Comparison of ENCODE assay signal across 1 cellular context in the genomic region with DNA sequence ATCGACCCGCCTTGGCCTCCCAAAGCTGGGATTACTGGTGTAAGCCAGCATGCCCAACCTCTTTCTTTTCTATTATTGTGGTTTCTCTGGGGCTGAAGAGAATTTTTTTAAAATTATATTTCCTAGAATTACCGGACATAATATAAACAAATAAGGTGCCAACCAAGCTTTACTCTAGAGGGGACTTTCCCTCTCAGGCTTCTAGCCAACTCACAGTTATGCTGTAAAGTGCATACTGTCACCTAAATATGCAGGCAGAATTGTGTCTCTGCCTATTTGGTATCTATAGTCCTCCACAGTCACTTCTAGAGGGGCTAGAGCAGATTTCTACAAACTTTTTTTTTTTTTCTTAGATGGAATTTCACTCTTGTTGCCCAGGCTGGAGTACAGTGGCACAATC.
TF ChIP-seq lines count a peak whose summit lies in the region.

No MANE protein-coding gene starts in this region.

TF ChIP-seq in SK-N-SH treated with all-trans-retinoic acid at 6 μM for 48 hours, 23 proteins besides CTCF, POLR2A, EP300 and RAD21 (continued from another document):
- TF ChIP-seq CREB5 (CRISPR knock-in tag; IDR thresholded peaks at IDR 0.05; ENCODE audit: low read depth) (no peak), SNAI2 (CRISPR knock-in tag; IDR thresholded peaks at IDR 0.05) (no peak), ZFP30 (CRISPR knock-in tag; IDR thresholded peaks at IDR 0.05) (no peak), TSHZ2 (CRISPR knock-in tag; IDR thresholded peaks at IDR 0.05) (no peak), RARB (CRISPR knock-in tag; IDR thresholded peaks at IDR 0.05) (no peak), CSDC2 (CRISPR knock-in tag; IDR thresholded peaks at IDR 0.05) (no peak), ISL1 (CRISPR knock-in tag; IDR thresholded peaks at IDR 0.05) (no peak), GLIS3 (CRISPR knock-in tag; IDR thresholded peaks at IDR 0.05) (no peak), ZNF565 (CRISPR knock-in tag; conservative IDR thresholded peaks at IDR 0.05; ENCODE audit: low read depth) (no peak), TCF4 (CRISPR knock-in tag; IDR thresholded peaks at IDR 0.05; ENCODE audit: borderline replicate concordance) (no peak), ZNF8 (CRISPR knock-in tag; IDR thresholded peaks at IDR 0.05) (no peak), ARNTL (CRISPR knock-in tag; IDR thresholded peaks at IDR 0.05; ENCODE audit: borderline replicate concordance, low read depth) (no peak)
- TF ChIP-seq, protein P1, sequence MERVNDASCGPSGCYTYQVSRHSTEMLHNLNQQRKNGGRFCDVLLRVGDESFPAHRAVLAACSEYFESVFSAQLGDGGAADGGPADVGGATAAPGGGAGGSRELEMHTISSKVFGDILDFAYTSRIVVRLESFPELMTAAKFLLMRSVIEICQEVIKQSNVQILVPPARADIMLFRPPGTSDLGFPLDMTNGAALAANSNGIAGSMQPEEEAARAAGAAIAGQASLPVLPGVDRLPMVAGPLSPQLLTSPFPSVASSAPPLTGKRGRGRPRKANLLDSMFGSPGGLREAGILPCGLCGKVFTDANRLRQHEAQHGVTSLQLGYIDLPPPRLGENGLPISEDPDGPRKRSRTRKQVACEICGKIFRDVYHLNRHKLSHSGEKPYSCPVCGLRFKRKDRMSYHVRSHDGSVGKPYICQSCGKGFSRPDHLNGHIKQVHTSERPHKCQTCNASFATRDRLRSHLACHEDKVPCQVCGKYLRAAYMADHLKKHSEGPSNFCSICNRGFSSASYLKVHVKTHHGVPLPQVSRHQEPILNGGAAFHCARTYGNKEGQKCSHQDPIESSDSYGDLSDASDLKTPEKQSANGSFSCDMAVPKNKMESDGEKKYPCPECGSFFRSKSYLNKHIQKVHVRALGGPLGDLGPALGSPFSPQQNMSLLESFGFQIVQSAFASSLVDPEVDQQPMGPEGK (CRISPR knock-in tag; IDR thresholded peaks at IDR 0.05; ENCODE audit: borderline replicate concordance) = no peak
TF ChIP-seq in SK-N-SH treated with all-trans-retinoic acid at 6 μM for 48 hours: peak in this region for 0.
